16 cellular contexts compared by ENCODE assay signal in the genomic region with DNA sequence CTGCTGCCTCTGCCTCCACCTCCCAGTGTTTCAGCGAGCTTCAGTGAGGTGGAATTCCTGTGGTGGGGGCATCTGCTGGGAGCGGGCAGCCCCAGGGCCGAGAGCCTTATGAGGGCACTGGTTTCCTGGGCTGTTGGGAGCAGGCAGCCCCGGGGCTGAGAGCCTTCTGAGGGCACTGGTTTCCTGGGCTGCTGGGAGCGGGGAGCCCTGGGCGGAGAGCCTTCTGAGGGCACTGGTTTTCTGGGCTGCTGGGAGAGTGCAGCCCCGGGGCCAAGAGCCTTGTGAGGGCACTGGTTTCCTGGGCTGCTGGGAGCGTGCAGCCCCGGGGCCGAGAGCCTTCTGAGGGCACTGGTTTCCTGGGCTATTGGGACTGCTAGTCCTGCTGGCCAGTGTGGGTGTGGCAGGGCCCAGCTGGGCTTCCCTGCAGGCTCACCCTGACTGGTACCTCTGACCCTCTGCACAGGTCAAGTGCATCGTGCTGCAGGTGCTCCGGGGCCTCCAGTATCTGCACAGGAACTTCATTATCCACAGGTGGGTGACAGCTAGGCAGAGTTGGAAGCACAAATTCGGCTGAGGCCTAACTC. TPM values are rescaled to one million over a fixed set of nuclear protein-coding genes. Genes with fewer than 3 reads are reported as not detected.
DNase-seq lines count a peak whose midpoint lies in the region; ATAC-seq, FAIRE-seq and TF ChIP-seq lines count a peak whose summit lies in the region.
"Had no signal": no experiment of that assay in that cellular context is flagged by ENCODE, and none has a peak within 500 bp of the region (broad histone marks: within the 10 kb centered on the region; RNA-seq: fewer than 3 reads in every experiment).

No MANE protein-coding gene starts in this region.

- H3K4ac ChIP-seq in H1 (replicated peaks; ENCODE audit: insufficient read length, low read depth, low read length), result no peak overlapping the region

- H2AFZ ChIP-seq in SK-N-SH (ENCODE audit: low read depth) (no peak overlapping the region), H1 (ENCODE audit: low read length) (no peak overlapping the region)

- H2BK20ac ChIP-seq in H1 (ENCODE audit: low read length), result no peak overlapping the region

- H3K4me3 ChIP-seq in SK-N-SH (ENCODE audit: low read depth in 2 of 2, low read length in 1 of 2) (no peak overlapping the region), H1 (ENCODE audit: extremely low read depth in 1 of 4, insufficient read depth in 2 of 4, low read depth in 3 of 4, low read length in 4 of 4) (no peak overlapping the region)
- no peak overlapping the region for H3K4me3 ChIP-seq in BLaER1 treated with 17β-estradiol and CSF1 and Interleukin-3, amounts not matched to agents 10 nM and 100 nM
- H3K4me3 ChIP-seq: Peyer's patch had no signal

- H3K23me2 ChIP-seq in H1 (ENCODE audit: low read depth, low read length), result peaks cover 4% of the 10 kb centered on the region; the same call in 1 of the 2 replicates

- CTCF ChIA-PET in SK-N-SH (lab: Yijun Ruan, JAX), result interaction anchor here (0.8 to 1.6 kb wide), 2 partner anchors 8 to 226 kb away, joined by 3 to 6 read pairs; a partner anchor contains a TSS
- CTCF ChIA-PET in H1 (lab: Charles Lee; ENCODE audit: partially characterized antibody), result interaction anchor here (1.2 to 1.4 kb wide), 2 partner anchors 24 to 92 kb away, joined by 3 to 4 read pairs; no protein-coding TSS in a partner anchor

- H2AK5ac ChIP-seq in H1 (ENCODE audit: low read depth, low read length), result no peak overlapping the region

- ATAC-seq in SK-N-SH treated with all-trans-retinoic acid at 6 μM for 48 hours (no peak), HG02678 (IDR thresholded peaks at IDR 0.05; ENCODE audit: unreplicated experiment) (no peak), GM21717 (IDR thresholded peaks at IDR 0.05; ENCODE audit: unreplicated experiment) (no peak)

- DNase-seq in SK-N-SH (peak; percentile 8), H1 (ENCODE audit: low read depth in 1 of 2, low spot score in 2 of 2) (no peak)
- DNase-seq: 8988T, C1 segment of cervical spinal cord, GOT3, MV-4-11, NCI-H1417 treated with DMSO at 0.1 percent for 48 hours, NCI-H2029, NCI-H2171 treated with DMSO at 0.1 percent for 48 hours, NCI-H510A treated with DMSO at 0.1 percent for 48 hours, Peyer's patch, SHP77 treated with DMSO at 0.1 percent for 48 hours had no signal

- H3K14ac ChIP-seq in H1 (ENCODE audit: insufficient read length), result no peak overlapping the region

- TF ChIP-seq POLR2A in H1 (IDR thresholded peaks at IDR 0.05; ENCODE audit: control extremely low read depth in 1 of 2, low read depth in 2 of 2, low read length in 2 of 2), result no peak

- H4K8ac ChIP-seq in H1 (ENCODE audit: extremely low read depth, insufficient read depth, low read length), result no peak overlapping the region

- no peak overlapping the region for H4K91ac ChIP-seq in H1 (replicated peaks; ENCODE audit: insufficient read length, low read length)

- TF ChIP-seq CTCF in SK-N-SH (IDR thresholded peaks at IDR 0.05) (no peak), H1 (IDR thresholded peaks at IDR 0.05; ENCODE audit: control extremely low read depth in 1 of 3, insufficient read depth in 1 of 3, low read depth in 1 of 3, low read length in 3 of 3) (no peak)

- H2BK12ac ChIP-seq in H1 (ENCODE audit: low read depth, low read length), result no peak overlapping the region

- FAIRE-seq in H1 (lab: Jason Lieb, UNC), result no peak

- H3K4me1 ChIP-seq in SK-N-SH (ENCODE audit: control insufficient read depth in 1 of 2, insufficient read depth in 2 of 2, low read depth in 1 of 2, low read length in 1 of 2), result peaks cover 4 to 13% of the 10 kb centered on the region in 2 experiments; a peak in 1 of 4 replicates
- peaks cover 29 to 83% (median 75%) of the 10 kb centered on the region in 10 experiments for H3K4me1 ChIP-seq in BLaER1 treated with 17β-estradiol and CSF1 and Interleukin-3, amounts not matched to agents 10 nM and 100 nM
- H3K4me1 ChIP-seq in H1 (replicated peaks in 1 of 4; ENCODE audit: control insufficient read depth in 3 of 4, insufficient read depth in 4 of 4, low read length in 3 of 4), result peaks cover 0 to 7% (median 2%) of the 10 kb centered on the region in 4 experiments; a peak in 4 of 7 replicates

- no peak overlapping the region for H2BK120ac ChIP-seq in H1 (replicated peaks; ENCODE audit: low read depth, low read length)

- no peaks in the 10 kb centered on the region for H3K9me3 ChIP-seq in SK-N-SH
- H3K9me3 ChIP-seq in BLaER1 treated with 17β-estradiol and CSF1 and Interleukin-3, amounts not matched to agents 10 nM and 100 nM (replicated peaks in 1 of 11), result no peaks in the 10 kb centered on the region
- no peaks in the 10 kb centered on the region for H3K9me3 ChIP-seq in H1 (ENCODE audit: insufficient read depth in 2 of 2, low read depth in 1 of 2, low read length in 1 of 2)
- H3K9me3 ChIP-seq: Peyer's patch had no signal

- TF ChIP-seq EP300 in SK-N-SH (IDR thresholded peaks at IDR 0.05; ENCODE audit: borderline replicate concordance in 1 of 2, low read depth in 1 of 2, low read length in 1 of 2), result no peak
- TF ChIP-seq EP300 in H1 (IDR thresholded peaks at IDR 0.05; ENCODE audit: borderline replicate concordance in 1 of 2, low read depth in 2 of 2, low read length in 2 of 2), result no peak

- no peak overlapping the region for H2BK15ac ChIP-seq in H1 (ENCODE audit: low read length)

- H3K27me3 ChIP-seq in SK-N-SH (ENCODE audit: insufficient read depth) (no peaks in the 10 kb centered on the region), H1 (replicated peaks in 1 of 4; ENCODE audit: control insufficient read depth in 3 of 4, extremely low read depth in 1 of 4, insufficient read depth in 3 of 4, low read length in 3 of 4) (no peaks in the 10 kb centered on the region)
- H3K27me3 ChIP-seq in BLaER1 treated with 17β-estradiol and CSF1 and Interleukin-3, amounts not matched to agents 10 nM and 100 nM, result no peaks in the 10 kb centered on the region
- H3K27me3 ChIP-seq: Peyer's patch had no signal

- no peaks in the 10 kb centered on the region for H4K20me1 ChIP-seq in SK-N-SH (ENCODE audit: insufficient read depth)
- peaks cover 20 to 91% (median 67%) of the 10 kb centered on the region in 11 experiments; a peak in 21 of 22 replicates for H4K20me1 ChIP-seq in BLaER1 treated with 17β-estradiol and CSF1 and Interleukin-3, amounts not matched to agents 10 nM and 100 nM
- peaks cover 0 to 24% of the 10 kb centered on the region in 2 experiments for H4K20me1 ChIP-seq in H1 (replicated peaks in 1 of 2; ENCODE audit: control insufficient read depth in 1 of 2, insufficient read depth in 2 of 2, low read length in 2 of 2)

- no peak overlapping the region for H3K56ac ChIP-seq in H1 (replicated peaks; ENCODE audit: insufficient read length, low read depth, low read length)

- H2BK5ac ChIP-seq in H1 (ENCODE audit: low read depth, low read length), result no peak overlapping the region

- H3K27ac ChIP-seq in SK-N-SH (ENCODE audit: low read depth in 2 of 2, low read length in 1 of 2) (no peak overlapping the region), H1 (ENCODE audit: low read depth, low read length) (no peak overlapping the region)
- H3K27ac ChIP-seq in BLaER1 treated with 17β-estradiol and CSF1 and Interleukin-3, amounts not matched to agents 10 nM and 100 nM, result peak overlapping the region in 3 of 11 experiments; percentile 28 to 35 (median 30); a peak in 4 of 22 replicates
- H3K27ac ChIP-seq: Peyer's patch had no signal

- no peaks in the 10 kb centered on the region for H3K9me2 ChIP-seq in SK-N-SH

- WGBS in SK-N-SH (ENCODE audit: low lambda C conversion rate), result 100% methylated on average over 2 of the region's 13 CpGs
- 91% methylated on average over 13 of the region's 13 CpGs; no CpG with 5 or more reads in 1 of the 2 experiments for WGBS in H1 (ENCODE audit: extremely low coverage in 1 of 2, insufficient coverage in 1 of 2, insufficient read length in 1 of 2, insufficient replicate concordance in 2 of 2, low coverage in 1 of 2, low lambda C conversion rate in 2 of 2, missing lambda C conversion rate in 1 of 2), 2 experiments

- TF ChIP-seq RAD21 in SK-N-SH (IDR thresholded peaks at IDR 0.05; ENCODE audit: low read length) (no peak), H1 (IDR thresholded peaks at IDR 0.05 in 1 of 2, conservative IDR thresholded peaks at IDR 0.05 in 1 of 2; ENCODE audit: low read depth in 2 of 2, low read length in 2 of 2) (no peak)

- H3K9ac ChIP-seq in SK-N-SH (no peak overlapping the region), H1 (replicated peaks in 1 of 4; ENCODE audit: extremely low read depth in 1 of 4, low read depth in 3 of 4, low read length in 3 of 4) (no peak overlapping the region)
- peak overlapping the region in 8 of 11 experiments; percentile 10 to 65 (median 32); a peak in 9 of 22 replicates for H3K9ac ChIP-seq in BLaER1 treated with 17β-estradiol and CSF1 and Interleukin-3, amounts not matched to agents 10 nM and 100 nM

- H3K23ac ChIP-seq in H1 (ENCODE audit: insufficient read length), result no peak overlapping the region

- H3K79me2 ChIP-seq in SK-N-SH (ENCODE audit: insufficient read depth) (peaks cover 33% of the 10 kb centered on the region), H1 (ENCODE audit: control insufficient read depth in 1 of 2, insufficient read depth in 2 of 2, low read length in 2 of 2) (peaks cover 0 to 11% of the 10 kb centered on the region in 2 experiments; a peak in 1 of 4 replicates)

- H3K18ac ChIP-seq in H1 (ENCODE audit: extremely low read depth, low read length), result no peak overlapping the region

- H4K5ac ChIP-seq in H1 (ENCODE audit: insufficient read length, low read depth, low read length), result no peak overlapping the region

- peaks cover 8 to 58% of the 10 kb centered on the region in 2 experiments for H3K36me3 ChIP-seq in SK-N-SH (replicated peaks in 1 of 2; ENCODE audit: control insufficient read depth in 1 of 2, insufficient read depth in 2 of 2, low read length in 1 of 2)
- peaks cover 57 to 86% (median 77%) of the 10 kb centered on the region in 11 experiments for H3K36me3 ChIP-seq in BLaER1 treated with 17β-estradiol and CSF1 and Interleukin-3, amounts not matched to agents 10 nM and 100 nM
- H3K36me3 ChIP-seq in H1 (ENCODE audit: control insufficient read depth in 2 of 4, insufficient read depth in 4 of 4, low read length in 3 of 4), result peaks cover 3 to 33% (median 18%) of the 10 kb centered on the region in 4 experiments; a peak in 7 of 8 replicates

- H3K4me2 ChIP-seq in SK-N-SH (no peak overlapping the region), H1 (ENCODE audit: insufficient read depth in 1 of 2, low read depth in 2 of 2, low read length in 2 of 2) (no peak overlapping the region)
- peak overlapping the region in 8 of 11 experiments; percentile 28 to 72 (median 59); a peak in 14 of 22 replicates for H3K4me2 ChIP-seq in BLaER1 treated with 17β-estradiol and CSF1 and Interleukin-3, amounts not matched to agents 10 nM and 100 nM

- H3F3A ChIP-seq in SK-N-SH (replicated peaks; ENCODE audit: insufficient read depth), result peaks cover 3% of the 10 kb centered on the region

- H3K79me1 ChIP-seq in H1 (ENCODE audit: low read depth, low read length), result peaks cover 11% of the 10 kb centered on the region

- POLR2A ChIA-PET in SK-N-SH (lab: Yijun Ruan, JAX), result no interaction called here
- POLR2A ChIA-PET in H1 (lab: Charles Lee; ENCODE audit: partially characterized antibody), result interaction anchor here (0.6 to 1.4 kb wide), 3 partner anchors 11 to 29 kb away, joined by 3 read pairs; a partner anchor contains a TSS

RNA-seq across cellular contexts. Expression of a gene that starts 5.6 kb away (rescaled TPM):
- 84.7 and 94.5 TPM in 2 replicates for polyA plus RNA-seq in SK-N-SH (2012; rRNA removed)
- polyA plus RNA-seq in SK-N-SH (2012; cell fraction: cytosol; rRNA removed), result 25.8 and 40.4 TPM in 2 replicates
- 517 and 551 TPM in 2 replicates for polyA plus RNA-seq in SK-N-SH (2012; cell fraction: nucleus; rRNA removed)
- total RNA-seq in H1 (2021; fragmentation: NEBNext Ultra II Directional; extraction: Animal tissue kit (Norgen Biotek cat#: 25700)), result 76.8 and 83.9 TPM in 2 replicates
- polyA plus RNA-seq in H1 (2011; rRNA removed), result 49.5 and 87.5 TPM in 2 replicates
- polyA plus RNA-seq in H1 (2011; cell fraction: cytosol; rRNA removed), result 91.7 TPM
- 406 TPM for polyA plus RNA-seq in H1 (2011; cell fraction: nucleus; rRNA removed)
- 82.0 to 144 TPM (median 116 TPM) in 4 replicates for polyA plus RNA-seq in H1 (2012, experiment 1 of 2)
- polyA plus RNA-seq in H1 (2012, experiment 2 of 2), result 45.2 TPM
- polyA plus RNA-seq in H1 (2013, experiment 1 of 2), result 49.2 TPM
- polyA plus RNA-seq in H1 (2013, experiment 2 of 2), result 43.1 TPM
- polyA minus RNA-seq in H1 (2011; rRNA and poly(A)+ RNA removed), result 36.6 and 43.1 TPM in 2 replicates
- 64.7 TPM for polyA minus RNA-seq in H1 (2011; cell fraction: cytosol; rRNA and poly(A)+ RNA removed)
- 58.6 TPM for polyA minus RNA-seq in H1 (2011; cell fraction: nucleus; rRNA and poly(A)+ RNA removed)

RNA-seq across cellular contexts. Expression of a gene that starts 9.4 kb away (rescaled TPM):
- 7.8 and 8.6 TPM in 2 replicates for polyA plus RNA-seq in SK-N-SH (2012; rRNA removed)
- polyA plus RNA-seq in SK-N-SH (2012; cell fraction: cytosol; rRNA removed), result 3.8 and 6.4 TPM in 2 replicates
- polyA plus RNA-seq in SK-N-SH (2012; cell fraction: nucleus; rRNA removed), result 12.2 and 23.8 TPM in 2 replicates
- 12.5 and 12.7 TPM in 2 replicates for total RNA-seq in H1 (2021; fragmentation: NEBNext Ultra II Directional; extraction: Animal tissue kit (Norgen Biotek cat#: 25700))
- 9.3 and 17.7 TPM in 2 replicates for polyA plus RNA-seq in H1 (2011; rRNA removed)
- polyA plus RNA-seq in H1 (2011; cell fraction: cytosol; rRNA removed), result 13.4 TPM
- 16.3 TPM for polyA plus RNA-seq in H1 (2011; cell fraction: nucleus; rRNA removed)
- polyA plus RNA-seq in H1 (2012, experiment 1 of 2), result 5.2 to 10.1 TPM (median 9.8 TPM) in 4 replicates
- 10.5 TPM for polyA plus RNA-seq in H1 (2012, experiment 2 of 2)
- 5.4 TPM for polyA plus RNA-seq in H1 (2013, experiment 1 of 2)
- polyA plus RNA-seq in H1 (2013, experiment 2 of 2), result 4.9 TPM
- polyA minus RNA-seq in H1 (2011; rRNA and poly(A)+ RNA removed), result 3.4 and 3.5 TPM in 2 replicates
- 9.9 TPM for polyA minus RNA-seq in H1 (2011; cell fraction: cytosol; rRNA and poly(A)+ RNA removed)
- 16.0 TPM for polyA minus RNA-seq in H1 (2011; cell fraction: nucleus; rRNA and poly(A)+ RNA removed)

RNA-seq across cellular contexts. Expression of a gene that starts 28.6 kb away (rescaled TPM):
- polyA plus RNA-seq in SK-N-SH (2012; rRNA removed), result 9.2 and 10.1 TPM in 2 replicates
- polyA plus RNA-seq in SK-N-SH (2012; cell fraction: cytosol; rRNA removed), result 2.8 and 4.8 TPM in 2 replicates
- polyA plus RNA-seq in SK-N-SH (2012; cell fraction: nucleus; rRNA removed), result 50.4 and 75.0 TPM in 2 replicates
- total RNA-seq in H1 (2021; fragmentation: NEBNext Ultra II Directional; extraction: Animal tissue kit (Norgen Biotek cat#: 25700)), result 5.4 and 5.8 TPM in 2 replicates
- 2.9 and 6.0 TPM in 2 replicates for polyA plus RNA-seq in H1 (2011; rRNA removed)
- 4.7 TPM for polyA plus RNA-seq in H1 (2011; cell fraction: cytosol; rRNA removed)
- 26.8 TPM for polyA plus RNA-seq in H1 (2011; cell fraction: nucleus; rRNA removed)
- polyA plus RNA-seq in H1 (2012, experiment 1 of 2), result 3.1 to 5.6 TPM (median 5.0 TPM) in 4 replicates
- polyA plus RNA-seq in H1 (2012, experiment 2 of 2), result 3.6 TPM
- polyA plus RNA-seq in H1 (2013, experiment 1 of 2), result 2.7 TPM
- polyA plus RNA-seq in H1 (2013, experiment 2 of 2), result 2.2 TPM
- polyA minus RNA-seq in H1 (2011; rRNA and poly(A)+ RNA removed), result 1.1 and 1.4 TPM in 2 replicates
- 1.8 TPM for polyA minus RNA-seq in H1 (2011; cell fraction: cytosol; rRNA and poly(A)+ RNA removed)
- polyA minus RNA-seq in H1 (2011; cell fraction: nucleus; rRNA and poly(A)+ RNA removed), result 4.0 TPM

RNA-seq across cellular contexts. Expression of a gene that starts 29.3 kb away (rescaled TPM):
- polyA plus RNA-seq in SK-N-SH (2012; rRNA removed) (24.9 and 27.0 TPM in 2 replicates), H1 (2011; rRNA removed) (6.4 and 10.0 TPM in 2 replicates)
- polyA plus RNA-seq in SK-N-SH (2012; cell fraction: cytosol; rRNA removed), result 7.7 and 10.6 TPM in 2 replicates
- polyA plus RNA-seq in SK-N-SH (2012; cell fraction: nucleus; rRNA removed), result 165 and 173 TPM in 2 replicates
- 9.3 and 9.6 TPM in 2 replicates for total RNA-seq in H1 (2021; fragmentation: NEBNext Ultra II Directional; extraction: Animal tissue kit (Norgen Biotek cat#: 25700))
- polyA plus RNA-seq in H1 (2011; cell fraction: cytosol; rRNA removed), result 8.0 TPM
- polyA plus RNA-seq in H1 (2011; cell fraction: nucleus; rRNA removed), result 32.3 TPM
- 7.8 to 13.8 TPM (median 13.0 TPM) in 4 replicates for polyA plus RNA-seq in H1 (2012, experiment 1 of 2)
- polyA plus RNA-seq in H1 (2012, experiment 2 of 2), result 3.1 TPM
- polyA plus RNA-seq in H1 (2013, experiment 1 of 2), result 3.9 TPM
- polyA plus RNA-seq in H1 (2013, experiment 2 of 2), result 3.3 TPM
- 4.4 and 6.2 TPM in 2 replicates for polyA minus RNA-seq in H1 (2011; rRNA and poly(A)+ RNA removed)
- polyA minus RNA-seq in H1 (2011; cell fraction: cytosol; rRNA and poly(A)+ RNA removed), result 11.2 TPM
- polyA minus RNA-seq in H1 (2011; cell fraction: nucleus; rRNA and poly(A)+ RNA removed), result 11.4 TPM

RNA-seq across cellular contexts. Expression of a gene that starts 34.4 kb away (rescaled TPM):
- 7.2 and 8.5 TPM in 2 replicates for polyA plus RNA-seq in SK-N-SH (2012; rRNA removed)
- 4.7 and 5.6 TPM in 2 replicates for polyA plus RNA-seq in SK-N-SH (2012; cell fraction: cytosol; rRNA removed)
- 25.2 and 26.5 TPM in 2 replicates for polyA plus RNA-seq in SK-N-SH (2012; cell fraction: nucleus; rRNA removed)
- 13.5 and 16.9 TPM in 2 replicates for total RNA-seq in H1 (2021; fragmentation: NEBNext Ultra II Directional; extraction: Animal tissue kit (Norgen Biotek cat#: 25700))
- 5.4 and 8.4 TPM in 2 replicates for polyA plus RNA-seq in H1 (2011; rRNA removed)
- polyA plus RNA-seq in H1 (2011; cell fraction: cytosol; rRNA removed), result 6.2 TPM
- 7.4 TPM for polyA plus RNA-seq in H1 (2011; cell fraction: nucleus; rRNA removed)
- polyA plus RNA-seq in H1 (2012, experiment 1 of 2), result 6.9 to 11.5 TPM (median 10.4 TPM) in 4 replicates
- polyA plus RNA-seq in H1 (2012, experiment 2 of 2), result 7.0 TPM
- 14.6 TPM for polyA plus RNA-seq in H1 (2013, experiment 1 of 2)
- 15.6 TPM for polyA plus RNA-seq in H1 (2013, experiment 2 of 2)
- 6.0 TPM in 2 replicates for polyA minus RNA-seq in H1 (2011; rRNA and poly(A)+ RNA removed)
- 11.2 TPM for polyA minus RNA-seq in H1 (2011; cell fraction: cytosol; rRNA and poly(A)+ RNA removed)
- polyA minus RNA-seq in H1 (2011; cell fraction: nucleus; rRNA and poly(A)+ RNA removed), result 8.0 TPM

Comparison
In these comparisons a context has a peak if more than half of its experiments do, and no peak if none do; other contexts are left out.
1. H3K4me2 ChIP-seq: peak in BLaER1 treated with 17β-estradiol and CSF1 and Interleukin-3, amounts not matched to agents 10 nM and 100 nM (8 of 11); none in SK-N-SH (single experiment) and H1 (0 of 2).
2. H3K9ac ChIP-seq: peak in BLaER1 treated with 17β-estradiol and CSF1 and Interleukin-3, amounts not matched to agents 10 nM and 100 nM (8 of 11); none in SK-N-SH (single experiment) and H1 (0 of 4).